1 cellular context compared by ENCODE assay signal in genomic region chr5:122697171-122697570, GRCh38.
TF ChIP-seq lines count a peak whose summit lies in the region.

No MANE protein-coding gene starts in this region.

TF ChIP-seq in GM12878, 131 proteins besides CTCF, POLR2A, EP300 and RAD21 (continued from another document):
- no peak for TF ChIP-seq BCLAF1 (IDR thresholded peaks at IDR 0.05)
- TF ChIP-seq CREM (IDR thresholded peaks at IDR 0.05; ENCODE audit: low read depth): no peak
- TF ChIP-seq EED (IDR thresholded peaks at IDR 0.05; ENCODE audit: low read depth): no peak
- TF ChIP-seq, protein P1, sequence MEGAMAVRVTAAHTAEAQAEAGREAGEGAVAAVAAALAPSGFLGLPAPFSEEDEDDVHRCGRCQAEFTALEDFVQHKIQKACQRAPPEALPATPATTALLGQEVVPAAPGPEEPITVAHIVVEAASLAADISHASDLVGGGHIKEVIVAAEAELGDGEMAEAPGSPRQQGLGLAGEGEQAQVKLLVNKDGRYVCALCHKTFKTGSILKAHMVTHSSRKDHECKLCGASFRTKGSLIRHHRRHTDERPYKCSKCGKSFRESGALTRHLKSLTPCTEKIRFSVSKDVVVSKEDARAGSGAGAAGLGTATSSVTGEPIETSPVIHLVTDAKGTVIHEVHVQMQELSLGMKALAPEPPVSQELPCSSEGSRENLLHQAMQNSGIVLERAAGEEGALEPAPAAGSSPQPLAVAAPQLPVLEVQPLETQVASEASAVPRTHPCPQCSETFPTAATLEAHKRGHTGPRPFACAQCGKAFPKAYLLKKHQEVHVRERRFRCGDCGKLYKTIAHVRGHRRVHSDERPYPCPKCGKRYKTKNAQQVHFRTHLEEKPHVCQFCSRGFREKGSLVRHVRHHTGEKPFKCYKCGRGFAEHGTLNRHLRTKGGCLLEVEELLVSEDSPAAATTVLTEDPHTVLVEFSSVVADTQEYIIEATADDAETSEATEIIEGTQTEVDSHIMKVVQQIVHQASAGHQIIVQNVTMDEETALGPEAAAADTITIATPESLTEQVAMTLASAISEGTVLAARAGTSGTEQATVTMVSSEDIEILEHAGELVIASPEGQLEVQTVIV (IDR thresholded peaks at IDR 0.05; ENCODE audit: borderline replicate concordance, partially characterized antibody): no peak
- no peak for TF ChIP-seq CBX5 (IDR thresholded peaks at IDR 0.05; ENCODE audit: low read depth)
- no peak for TF ChIP-seq ASH2L (IDR thresholded peaks at IDR 0.05; ENCODE audit: borderline replicate concordance, low read depth)
- TF ChIP-seq, protein P2, sequence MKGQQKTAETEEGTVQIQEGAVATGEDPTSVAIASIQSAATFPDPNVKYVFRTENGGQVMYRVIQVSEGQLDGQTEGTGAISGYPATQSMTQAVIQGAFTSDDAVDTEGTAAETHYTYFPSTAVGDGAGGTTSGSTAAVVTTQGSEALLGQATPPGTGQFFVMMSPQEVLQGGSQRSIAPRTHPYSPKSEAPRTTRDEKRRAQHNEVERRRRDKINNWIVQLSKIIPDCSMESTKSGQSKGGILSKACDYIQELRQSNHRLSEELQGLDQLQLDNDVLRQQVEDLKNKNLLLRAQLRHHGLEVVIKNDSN (IDR thresholded peaks at IDR 0.05; ENCODE audit: borderline replicate concordance, extremely low read length, insufficient read depth, low read depth, low read length): no peak
- TF ChIP-seq SIX5 (IDR thresholded peaks at IDR 0.05; ENCODE audit: low read depth, low read length, severe bottlenecking): no peak
